ENCODE assay signal across 8 cellular contexts in the genomic region with DNA sequence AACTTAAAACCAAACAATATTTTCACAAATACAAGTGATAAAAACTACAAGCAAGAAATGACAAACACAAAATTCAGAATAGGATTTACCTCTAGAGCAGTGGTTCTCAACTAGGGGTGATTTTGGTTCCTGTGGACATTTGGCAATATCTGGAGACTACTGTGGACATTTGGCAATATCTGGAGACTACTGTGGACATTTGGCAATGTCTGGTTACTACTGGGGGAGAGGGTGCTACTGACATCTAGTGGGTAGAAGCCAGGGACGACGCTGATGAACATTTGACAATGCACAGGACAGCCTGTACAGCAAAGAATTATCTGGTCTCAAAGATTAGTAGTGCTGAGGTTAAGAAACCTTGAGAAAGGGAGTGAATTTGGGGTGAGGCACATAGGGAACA.
DNase-seq lines count a peak whose midpoint lies in the region; ATAC-seq and TF ChIP-seq lines count a peak whose summit lies in the region.

No MANE protein-coding gene starts in this region.

- no peak overlapping the region for H3K27ac ChIP-seq in dorsolateral prefrontal cortex
- H3K27ac ChIP-seq in Peyer's patch = no peak overlapping the region

- H3K36me3 ChIP-seq in Peyer's patch = no peaks in the 10 kb centered on the region

- peak; percentile 16 for DNase-seq in NCI-H1092 treated with DMSO at 0.1 percent for 48 hours (lab: John Stamatoyannopoulos, UW)
- no peak for DNase-seq in NCI-H1092 (lab: John Stamatoyannopoulos, UW)
- peak; percentile 16 for DNase-seq in NCI-H69 (lab: John Stamatoyannopoulos, UW)
- peak in 2 of 10 donors; percentile 25 to 26 for DNase-seq in dorsolateral prefrontal cortex
- DNase-seq in putamen (ENCODE audit: low spot score) = peak; percentile 0
- no peak for DNase-seq in Peyer's patch

- no peaks in the 10 kb centered on the region for H3K4me1 ChIP-seq in Peyer's patch

- no peak overlapping the region for H3K4me3 ChIP-seq in dorsolateral prefrontal cortex
- no peak overlapping the region for H3K4me3 ChIP-seq in Peyer's patch

- TF ChIP-seq CTCF in dorsolateral prefrontal cortex (IDR thresholded peaks at IDR 0.05 in 54 of 56, conservative IDR thresholded peaks at IDR 0.05 in 2 of 56; ENCODE audit: low read depth in 1 of 56, partially characterized antibody in 56 of 56) (peak in 35 of 56 donors; percentile 7 to 58 (median 31)), Peyer's patch (IDR thresholded peaks at IDR 0.05) (peak in 1 of 6 experiments; percentile 11)

- intact Hi-C loops in dorsolateral prefrontal cortex (cut with DNase I) = loop anchor here (5.0 to 10.0 kb wide), 2 partner anchors 139 to 142 kb away; no protein-coding TSS in a partner anchor

- no peak for ATAC-seq in GM19035 (IDR thresholded peaks at IDR 0.05; ENCODE audit: unreplicated experiment)
- ATAC-seq in GM19328 (IDR thresholded peaks at IDR 0.05; ENCODE audit: unreplicated experiment) = no peak

- TF ChIP-seq POLR2A in Peyer's patch (IDR thresholded peaks at IDR 0.05) = no peak

- H3K9me3 ChIP-seq in Peyer's patch = no peaks in the 10 kb centered on the region

- H3K27me3 ChIP-seq in dorsolateral prefrontal cortex (peaks cover 0 to 63% (median 15%) of the 10 kb centered on the region in 45 donors), Peyer's patch (no peaks in the 10 kb centered on the region)

Comparison
In these comparisons a context has a peak if more than half of its experiments do, and no peak if none do; other contexts are left out.
1. DNase-seq: peak in NCI-H1092 treated with DMSO at 0.1 percent for 48 hours (single experiment), NCI-H69 (single experiment) and putamen (single experiment); none in NCI-H1092 (single experiment) and Peyer's patch (0 of 3).